Comparison of ENCODE assay signal across 10 cellular contexts in the genomic region with DNA sequence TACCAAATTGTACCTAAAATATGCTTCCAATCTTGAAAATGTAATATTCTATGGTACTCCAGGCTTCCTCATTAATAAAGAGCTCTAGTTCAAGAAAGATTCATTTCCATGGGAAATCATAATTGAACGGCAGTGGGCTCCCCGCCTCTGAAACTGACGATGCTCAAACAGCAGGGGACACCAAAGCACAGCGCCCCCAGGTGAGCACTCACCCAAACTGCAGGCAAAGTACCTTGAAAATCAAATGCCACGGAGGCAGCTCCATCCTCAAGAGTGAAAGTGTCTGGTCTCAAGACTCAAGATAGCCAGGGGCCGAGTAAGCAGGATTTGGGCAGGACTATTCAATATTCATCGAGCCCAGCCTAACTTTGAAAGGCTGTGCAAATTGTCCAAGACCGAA.
A peak's percentile ranks its signal among the peaks of the same experiment; 100 is the strongest.
DNase-seq lines count a peak whose midpoint lies in the region; ATAC-seq and TF ChIP-seq lines count a peak whose summit lies in the region.
"Had no signal": no experiment of that assay in that cellular context is flagged by ENCODE, and none has a peak within 500 bp of the region (broad histone marks: within the 10 kb centered on the region; RNA-seq: fewer than 3 reads in every experiment).

No MANE protein-coding gene starts in this region.

- no peak overlapping the region for H2AFZ ChIP-seq in fibroblast of lung (ENCODE audit: low read length)

- H3K4me1 Mint-ChIP-seq in activated CD4-positive, alpha-beta T cell treated with anti-CD3 and anti-CD28 coated beads for 36 hours: peaks cover 3% of the 10 kb centered on the region
- H3K4me1 Mint-ChIP-seq in stimulated activated effector memory CD8-positive, alpha-beta T cell treated with anti-CD3 and anti-CD28 coated beads, Interleukin-12 subunit alpha, Interleukin-12 subunit beta, amount 100 ng/mL, for 72 hours: no peaks in the 10 kb centered on the region
- H3K4me1 Mint-ChIP-seq: central memory CD8-positive, alpha-beta T cell had no signal

- H3K27me3 Mint-ChIP-seq in activated CD4-positive, alpha-beta T cell treated with anti-CD3 and anti-CD28 coated beads for 36 hours: peaks cover 2% of the 10 kb centered on the region

- H3K9ac ChIP-seq in fibroblast of lung (ENCODE audit: insufficient read depth, low read length): no peak overlapping the region

- no peak overlapping the region for H3K4me2 ChIP-seq in fibroblast of lung (ENCODE audit: extremely low read depth, insufficient read depth, low read length)

- CTCF ChIA-PET in activated CD4-positive, alpha-beta T cell treated with anti-CD3 and anti-CD28 coated beads for 36 hours (lab: Charles Lee): interaction anchor here (0.6 to 2.1 kb wide), 7 partner anchors 77 to 392 kb away, joined by 3 to 5 read pairs (median 3); no protein-coding TSS in a partner anchor

- peak; percentile 27 to 39 for TF ChIP-seq CTCF in fibroblast of lung (conservative IDR thresholded peaks at IDR 0.05 in 1 of 2, IDR thresholded peaks at IDR 0.05 in 1 of 2; ENCODE audit: low read depth in 1 of 2, low read length in 2 of 2)

- intact Hi-C loops in activated CD4-positive, alpha-beta T cell treated with anti-CD3 and anti-CD28 coated beads for 36 hours (cut with DNase I, micrococcal nuclease): loop anchor here (1.0 to 5.0 kb wide), 3 partner anchors 199 to 309 kb away; no protein-coding TSS in a partner anchor

- H3K27ac Mint-ChIP-seq in activated CD4-positive, alpha-beta T cell treated with anti-CD3 and anti-CD28 coated beads for 36 hours: no peak overlapping the region
- H3K27ac Mint-ChIP-seq in stimulated activated effector memory CD8-positive, alpha-beta T cell treated with anti-CD3 and anti-CD28 coated beads, Interleukin-12 subunit alpha, Interleukin-12 subunit beta, amount 100 ng/mL, for 72 hours: no peak overlapping the region

- H3K9me3 Mint-ChIP-seq in activated CD4-positive, alpha-beta T cell treated with anti-CD3 and anti-CD28 coated beads for 36 hours (ENCODE audit: low read depth): no peaks in the 10 kb centered on the region
- no peaks in the 10 kb centered on the region for H3K9me3 Mint-ChIP-seq in stimulated activated effector memory CD8-positive, alpha-beta T cell treated with anti-CD3 and anti-CD28 coated beads, Interleukin-12 subunit alpha, Interleukin-12 subunit beta, amount 100 ng/mL, for 72 hours
- H3K9me3 Mint-ChIP-seq: central memory CD8-positive, alpha-beta T cell had no signal

- peak; percentile 76 for DNase-seq in activated CD4-positive, alpha-beta T cell treated with anti-CD3 and anti-CD28 coated beads for 36 hours
- DNase-seq in activated CD4-positive, alpha-beta T cell treated with anti-CD3 and anti-CD28 coated beads for 1 hour: no peak
- DNase-seq in activated CD4-positive, alpha-beta T cell treated with anti-CD3 and anti-CD28 coated beads, Interleukin-2, amount 50 U/mL, for 1 hour: peak; percentile 38
- DNase-seq in fibroblast of lung (ENCODE audit: low read depth in 2 of 2) (no peak), amygdala (lab: John Stamatoyannopoulos, UW) (no peak), NCI-H1048 (lab: John Stamatoyannopoulos, UW) (no peak)
- DNase-seq in stimulated activated effector memory CD8-positive, alpha-beta T cell treated with anti-CD3 and anti-CD28 coated beads, Interleukin-12 subunit alpha, Interleukin-12 subunit beta, amount 100 ng/mL, for 72 hours (ENCODE audit: low spot score in 2 of 2): peak; percentile 36 to 64
- DNase-seq: C1 segment of cervical spinal cord had no signal

- ATAC-seq in activated CD4-positive, alpha-beta T cell treated with anti-CD3 and anti-CD28 coated beads for 36 hours: no peak
- no peak for ATAC-seq in stimulated activated effector memory CD8-positive, alpha-beta T cell treated with anti-CD3 and anti-CD28 coated beads, Interleukin-12 subunit alpha, Interleukin-12 subunit beta, amount 100 ng/mL, for 72 hours
- no peak for ATAC-seq in HG03520 (IDR thresholded peaks at IDR 0.05; ENCODE audit: unreplicated experiment)

- no peaks in the 10 kb centered on the region for H3K36me3 Mint-ChIP-seq in activated CD4-positive, alpha-beta T cell treated with anti-CD3 and anti-CD28 coated beads for 36 hours (ENCODE audit: low read depth)
- no peaks in the 10 kb centered on the region for H3K36me3 Mint-ChIP-seq in stimulated activated effector memory CD8-positive, alpha-beta T cell treated with anti-CD3 and anti-CD28 coated beads, Interleukin-12 subunit alpha, Interleukin-12 subunit beta, amount 100 ng/mL, for 72 hours

- no peaks in the 10 kb centered on the region for H4K20me1 ChIP-seq in fibroblast of lung (ENCODE audit: control insufficient read depth, extremely low read depth, insufficient read depth, low read length)

- H3K27ac ChIP-seq in fibroblast of lung (ENCODE audit: insufficient read depth, low read length): no peak overlapping the region

- no peak overlapping the region for H3K4me3 ChIP-seq in fibroblast of lung (replicated peaks in 1 of 4; ENCODE audit: control extremely low read depth in 1 of 4, insufficient read depth in 1 of 4, low read depth in 3 of 4, low read length in 4 of 4)

- no peak overlapping the region for H3K4me3 Mint-ChIP-seq in activated CD4-positive, alpha-beta T cell treated with anti-CD3 and anti-CD28 coated beads for 36 hours
- H3K4me3 Mint-ChIP-seq in stimulated activated effector memory CD8-positive, alpha-beta T cell treated with anti-CD3 and anti-CD28 coated beads, Interleukin-12 subunit alpha, Interleukin-12 subunit beta, amount 100 ng/mL, for 72 hours: no peak overlapping the region
- H3K4me3 Mint-ChIP-seq: central memory CD8-positive, alpha-beta T cell had no signal

- H3K79me2 ChIP-seq in fibroblast of lung (ENCODE audit: control insufficient read depth, insufficient read depth, low read length): no peaks in the 10 kb centered on the region

- H3K27me3 ChIP-seq in fibroblast of lung (ENCODE audit: control insufficient read depth, insufficient read depth, low read length): no peaks in the 10 kb centered on the region

- H3K36me3 ChIP-seq in fibroblast of lung (ENCODE audit: control insufficient read depth, insufficient read depth, low read length): no peaks in the 10 kb centered on the region

- H3K9me3 ChIP-seq in fibroblast of lung (ENCODE audit: control insufficient read depth, insufficient read depth, low read depth, low read length): no peaks in the 10 kb centered on the region

- POLR2A ChIA-PET in activated CD4-positive, alpha-beta T cell treated with anti-CD3 and anti-CD28 coated beads for 36 hours (lab: Charles Lee): no interaction called here

- H3K4me1 ChIP-seq in fibroblast of lung (ENCODE audit: control insufficient read depth, extremely low read depth, insufficient read depth, low read length): no peaks in the 10 kb centered on the region

Comparison
In these comparisons a context has a peak if more than half of its experiments do, and no peak if none do; other contexts are left out.
1. DNase-seq: peak in activated CD4-positive, alpha-beta T cell treated with anti-CD3 and anti-CD28 coated beads for 36 hours (single experiment), activated CD4-positive, alpha-beta T cell treated with anti-CD3 and anti-CD28 coated beads, Interleukin-2, amount 50 U/mL, for 1 hour (single experiment) and stimulated activated effector memory CD8-positive, alpha-beta T cell treated with anti-CD3 and anti-CD28 coated beads, Interleukin-12 subunit alpha, Interleukin-12 subunit beta, amount 100 ng/mL, for 72 hours (2 of 2); none in activated CD4-positive, alpha-beta T cell treated with anti-CD3 and anti-CD28 coated beads for 1 hour (single experiment), fibroblast of lung (0 of 2), amygdala (0 of 56) and NCI-H1048 (single experiment).